In genomic region chr2:64998658-64999061, GRCh38 we compare ENCODE assay signal across 13 cellular contexts. TPM values are rescaled to one million over a fixed set of nuclear protein-coding genes. Genes with fewer than 3 reads are reported as not detected.
A peak's percentile ranks its signal among the peaks of the same experiment; 100 is the strongest.
DNase-seq lines count a peak whose midpoint lies in the region; ATAC-seq and TF ChIP-seq lines count a peak whose summit lies in the region.
"Had no signal": no experiment of that assay in that cellular context is flagged by ENCODE, and none has a peak within 500 bp of the region (broad histone marks: within the 10 kb centered on the region; RNA-seq: fewer than 3 reads in every experiment).

No MANE protein-coding gene starts in this region.

- H3K36me3 ChIP-seq in heart left ventricle (peaks cover 0 to 3% (median 0%) of the 10 kb centered on the region in 9 donors), SJCRH30 (no peaks in the 10 kb centered on the region)

- H3K4me1 ChIP-seq in heart left ventricle (peaks cover 5 to 26% (median 17%) of the 10 kb centered on the region in 12 donors), SJCRH30 (no peaks in the 10 kb centered on the region)

- no peaks in the 10 kb centered on the region for H3K27me3 ChIP-seq in heart left ventricle
- no peaks in the 10 kb centered on the region for H3K27me3 ChIP-seq in SJCRH30

- peak; percentile 57 to 87 (median 64) for ATAC-seq in heart left ventricle
- ATAC-seq in sciatic nerve = peak; percentile 70
- no peak for ATAC-seq in HG02623 (IDR thresholded peaks at IDR 0.05; ENCODE audit: unreplicated experiment)

- whole genome bisulfite sequencing in heart left ventricle, 4 donors = 6 to 18% (median 9%) methylated on average over 2 of the region's 2 CpGs

- H3K9me3 ChIP-seq in heart left ventricle (no peaks in the 10 kb centered on the region), SJCRH30 (replicated peaks) (no peaks in the 10 kb centered on the region)

- no peak overlapping the region for H3K4me3 ChIP-seq in astrocyte of the spinal cord (ENCODE audit: low read depth, low read length)
- peak overlapping the region in 1 of 12 donors; percentile 19 for H3K4me3 ChIP-seq in heart left ventricle
- no peak overlapping the region for H3K4me3 ChIP-seq in SJCRH30
- H3K4me3 ChIP-seq: skin epidermis had no signal

- peak; percentile 23 for DNase-seq in Daoy (ENCODE audit: low read depth)
- peak; percentile 52 for DNase-seq in astrocyte of the spinal cord (ENCODE audit: low read depth, low spot score)
- DNase-seq in heart left ventricle = peak in 4 of 5 donors; percentile 27 to 52 (median 42)
- DNase-seq in sciatic nerve (ENCODE audit: low spot score) = no peak
- no peak for DNase-seq in ureter (ENCODE audit: low spot score)
- no peak for DNase-seq in NOMO-1 (lab: John Stamatoyannopoulos, UW; ENCODE audit: unreplicated experiment in 2 of 2)
- no peak for DNase-seq in SJCRH30
- DNase-seq: activated CD4-positive, alpha-beta T cell treated with anti-CD3 and anti-CD28 coated beads, Interleukin-2, amount 10 ng/mL, durations not matched to agents 24 days and 14 days; CD4-positive, alpha-beta T cell; NCI-H1417; SW 1271 had no signal

- intact Hi-C loops in heart left ventricle (cut with DNase I) (loop anchor here in 1 of 10 donors (5.0 kb wide), 1 partner anchor 34 kb away; no protein-coding TSS in a partner anchor), sciatic nerve (cut with DNase I) (no loop called here)

- in situ Hi-C loops in astrocyte of the spinal cord (cut with HindIII; ENCODE audit: low sequenced_read_pairs) = no loop called here

- no peak for TF ChIP-seq POLR2A in heart left ventricle (IDR thresholded peaks at IDR 0.05)

- H3K27ac ChIP-seq in heart left ventricle (peak overlapping the region; percentile 16 to 75 (median 56)), SJCRH30 (no peak overlapping the region)

- TF ChIP-seq CTCF in astrocyte of the spinal cord (IDR thresholded peaks at IDR 0.05; ENCODE audit: low read depth, low read length) (no peak), heart left ventricle (IDR thresholded peaks at IDR 0.05) (no peak)

RNA-seq across cellular contexts. Expression of gene SLC1A4, which starts 9.5 kb away (rescaled TPM):
- total RNA-seq in Daoy (2014; rRNA removed; shearing (Covaris generic)) = 13.3 and 14.0 TPM in 2 replicates
- total RNA-seq in heart left ventricle = 10 to 100 TPM in 5 of 9 donors, 1 to 10 TPM in 4; 5.8 to 22.4 (median 10.8) TPM
- 10 to 100 TPM in 1 of 2 donors, 1 to 10 TPM in 1; 3.0 to 19.5 TPM for polyA plus RNA-seq in heart left ventricle
- total RNA-seq in sciatic nerve = 14.3 TPM
- total RNA-seq in ureter = 32.4 TPM
- 2.6 and 3.5 TPM in 2 replicates for total RNA-seq in SJCRH30 (2014; rRNA removed; shearing (Covaris generic))

RNA-seq across cellular contexts. Expression of gene CEP68, which starts 57.6 kb away (rescaled TPM):
- total RNA-seq in Daoy (2014; rRNA removed; shearing (Covaris generic)) = 3.7 and 4.5 TPM in 2 replicates
- total RNA-seq in heart left ventricle = 10 to 100 TPM; 14.0 to 26.8 (median 18.8) TPM
- 1 to 10 TPM; 6.5 to 7.6 TPM for polyA plus RNA-seq in heart left ventricle
- total RNA-seq in sciatic nerve = 29.1 TPM
- 27.8 TPM for total RNA-seq in ureter
- 13.7 and 14.1 TPM in 2 replicates for total RNA-seq in SJCRH30 (2014; rRNA removed; shearing (Covaris generic))

Comparison
In these comparisons a context has a peak if more than half of its experiments do, and no peak if none do; other contexts are left out.
1. DNase-seq: peak in Daoy (single experiment), astrocyte of the spinal cord (single experiment) and heart left ventricle (4 of 5); none in sciatic nerve (single experiment), ureter (single experiment), NOMO-1 (0 of 2) and SJCRH30 (0 of 2).